Comparison of ENCODE assay signal across 8 cellular contexts in the genomic region with DNA sequence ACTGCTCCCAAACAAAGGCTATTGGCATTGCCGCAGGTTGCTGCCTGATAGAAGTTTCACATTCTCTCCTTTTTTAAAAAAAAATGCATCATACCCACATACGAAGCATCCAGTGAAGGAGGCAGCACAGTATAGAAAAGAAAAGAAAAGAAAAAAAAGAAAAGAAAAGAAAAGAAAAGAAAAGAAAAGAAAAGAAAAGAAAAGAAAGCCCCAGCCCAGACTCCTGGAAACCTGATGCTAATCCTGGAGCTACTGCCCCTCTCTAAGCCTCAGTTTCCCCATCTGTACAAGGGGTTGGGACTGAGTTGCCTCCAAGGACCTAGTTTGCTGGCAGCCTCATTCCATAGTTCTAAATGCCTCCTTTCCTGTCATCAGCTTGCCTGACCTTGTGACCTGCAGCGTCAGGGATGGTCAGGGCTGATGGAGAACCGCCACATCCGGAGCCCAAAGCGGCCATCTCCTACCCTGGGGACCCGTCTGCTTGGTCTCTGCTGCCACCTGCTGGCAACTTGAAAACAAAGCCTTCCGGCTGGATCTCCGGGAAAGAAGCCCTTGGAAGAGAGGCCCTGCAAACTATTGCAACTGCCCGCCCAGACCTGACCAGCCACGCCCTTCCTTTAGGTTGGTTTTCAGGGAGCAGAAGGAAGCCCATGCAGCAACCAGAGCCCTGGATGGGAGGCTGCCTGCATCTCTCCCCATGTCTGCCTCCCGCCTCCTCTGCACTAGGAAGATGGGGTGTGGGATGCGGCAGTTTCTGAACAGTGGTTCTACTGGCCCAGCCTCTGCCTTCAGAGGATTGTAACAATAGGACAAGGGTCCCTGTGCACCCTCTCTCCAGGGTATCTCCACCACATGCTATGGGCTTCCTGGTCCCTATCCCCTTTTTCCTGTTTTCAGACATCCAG. TPM values are rescaled to one million over a fixed set of nuclear protein-coding genes. Genes with fewer than 3 reads are reported as not detected.
DNase-seq lines count a peak whose midpoint lies in the region; ATAC-seq and TF ChIP-seq lines count a peak whose summit lies in the region.

No MANE protein-coding gene starts in this region.

- peaks cover 2 to 14% of the 10 kb centered on the region in 2 donors for H3K27me3 Mint-ChIP-seq in CD4-positive, alpha-beta memory T cell
- H3K27me3 Mint-ChIP-seq in natural killer cell treated with Interleukin-12 subunit alpha and Interleukin-12 subunit beta and Interleukin-15 and Interleukin-18, amount 100 ng/mL, for 72 hours, result peaks cover 21 to 25% of the 10 kb centered on the region in 2 donors

- no peak overlapping the region for H3K4me3 ChIP-seq in CD4-positive, alpha-beta memory T cell (ENCODE audit: low read length in 2 of 2)
- no peak overlapping the region for H3K4me3 ChIP-seq in esophagus squamous epithelium

- WGBS in esophagus squamous epithelium, 2 donors, result 28 to 38% methylated on average over 7 to 13 of the region's 13 CpGs

- H3K27ac Mint-ChIP-seq in CD4-positive, alpha-beta memory T cell, result peak overlapping the region in 1 of 7 donors; percentile 42
- H3K27ac Mint-ChIP-seq in natural killer cell treated with Interleukin-12 subunit alpha and Interleukin-12 subunit beta and Interleukin-15 and Interleukin-18, amount 100 ng/mL, for 72 hours, result no peak overlapping the region

- no peaks in the 10 kb centered on the region for H3K9me3 ChIP-seq in CD4-positive, alpha-beta memory T cell (ENCODE audit: control insufficient read depth in 1 of 2, low read length in 2 of 2)
- H3K9me3 ChIP-seq in esophagus squamous epithelium, result no peaks in the 10 kb centered on the region

- peak; percentile 80 to 88 for ATAC-seq in natural killer cell treated with Interleukin-12 subunit alpha and Interleukin-12 subunit beta and Interleukin-15 and Interleukin-18, amount 100 ng/mL, for 72 hours
- ATAC-seq in HG03139 (IDR thresholded peaks at IDR 0.05; ENCODE audit: unreplicated experiment), result no peak

- peak; percentile 24 to 84 (median 80) for TF ChIP-seq CTCF in esophagus squamous epithelium (IDR thresholded peaks at IDR 0.05)

- H3K27ac ChIP-seq in CD4-positive, alpha-beta memory T cell (ENCODE audit: low read depth, low read length), result no peak overlapping the region
- no peak overlapping the region for H3K27ac ChIP-seq in esophagus squamous epithelium

- intact Hi-C loops in CD4-positive, alpha-beta memory T cell (cut with micrococcal nuclease), result loop anchor here (1.0 to 10.0 kb wide), 4 partner anchors 717 to 983 kb away; a partner anchor contains a TSS
- intact Hi-C loops in esophagus squamous epithelium (cut with DNase I), result loop anchor here (5.0 kb wide), 1 partner anchor 835 kb away; no protein-coding TSS in a partner anchor

- CTCF ChIA-PET in CD4-positive, alpha-beta memory T cell (lab: Charles Lee; ENCODE audit: partially characterized antibody), result interaction anchor here (0.7 to 3.9 kb wide), 8 partner anchors 9 to 838 kb away, joined by 3 to 28 read pairs (median 4); a partner anchor contains a TSS

- peaks cover 4% of the 10 kb centered on the region for H3K27me3 ChIP-seq in CD4-positive, alpha-beta memory T cell (ENCODE audit: insufficient read depth, low read length)
- peaks cover 0 to 58% (median 0%) of the 10 kb centered on the region in 4 donors for H3K27me3 ChIP-seq in esophagus squamous epithelium

- H3K36me3 ChIP-seq in CD4-positive, alpha-beta memory T cell (ENCODE audit: insufficient read depth, low read length), result no peaks in the 10 kb centered on the region
- no peaks in the 10 kb centered on the region for H3K36me3 ChIP-seq in esophagus squamous epithelium

- no peaks in the 10 kb centered on the region for H3K9me3 Mint-ChIP-seq in CD4-positive, alpha-beta memory T cell
- H3K9me3 Mint-ChIP-seq in natural killer cell treated with Interleukin-12 subunit alpha and Interleukin-12 subunit beta and Interleukin-15 and Interleukin-18, amount 100 ng/mL, for 72 hours, result no peaks in the 10 kb centered on the region

- no peak overlapping the region for H3K4me3 Mint-ChIP-seq in CD4-positive, alpha-beta memory T cell
- H3K4me3 Mint-ChIP-seq in natural killer cell treated with Interleukin-12 subunit alpha and Interleukin-12 subunit beta and Interleukin-15 and Interleukin-18, amount 100 ng/mL, for 72 hours, result no peak overlapping the region

- no peak for TF ChIP-seq POLR2A in esophagus squamous epithelium (IDR thresholded peaks at IDR 0.05)

- no peaks in the 10 kb centered on the region for H3K36me3 Mint-ChIP-seq in CD4-positive, alpha-beta memory T cell
- no peaks in the 10 kb centered on the region for H3K36me3 Mint-ChIP-seq in natural killer cell treated with Interleukin-12 subunit alpha and Interleukin-12 subunit beta and Interleukin-15 and Interleukin-18, amount 100 ng/mL, for 72 hours

- H3K4me1 Mint-ChIP-seq in CD4-positive, alpha-beta memory T cell, result peaks cover 2 to 11% (median 7%) of the 10 kb centered on the region in 4 donors
- peaks cover 1 to 4% of the 10 kb centered on the region in 2 donors for H3K4me1 Mint-ChIP-seq in natural killer cell treated with Interleukin-12 subunit alpha and Interleukin-12 subunit beta and Interleukin-15 and Interleukin-18, amount 100 ng/mL, for 72 hours (ENCODE audit: low read depth in 2 of 2)

- POLR2A ChIA-PET in CD4-positive, alpha-beta memory T cell (lab: Charles Lee; ENCODE audit: partially characterized antibody), result interaction anchor here (1.1 to 1.7 kb wide), 2 partner anchors 830 to 834 kb away, joined by 4 to 11 read pairs; no protein-coding TSS in a partner anchor

- peak; percentile 53 to 62 (median 57) for DNase-seq in CD4-positive, alpha-beta memory T cell
- peak; percentile 49 for DNase-seq in HS-5 (ENCODE audit: low read depth)
- DNase-seq in OCI-M1 (lab: John Stamatoyannopoulos, UW), result peak; percentile 92
- peak; percentile 69 for DNase-seq in activated T-cell treated with anti-CD3 and anti-CD28 coated beads for 24 hours (ENCODE audit: low read depth)
- peak; percentile 10 for DNase-seq in esophagus squamous epithelium (lab: John Stamatoyannopoulos, UW)
- DNase-seq in natural killer cell treated with Interleukin-12 subunit alpha and Interleukin-12 subunit beta and Interleukin-15 and Interleukin-18, amount 100 ng/mL, for 72 hours (ENCODE audit: low spot score), result peak; percentile 87
- DNase-seq in stimulated activated naive CD4-positive, alpha-beta T cell (lab: John Stamatoyannopoulos, UW), result peak; percentile 18 to 70 (median 51)

- peaks cover 7% of the 10 kb centered on the region for H3K4me1 ChIP-seq in CD4-positive, alpha-beta memory T cell (ENCODE audit: insufficient read depth, low read length)
- H3K4me1 ChIP-seq in esophagus squamous epithelium, result peaks cover 0 to 6% (median 0%) of the 10 kb centered on the region in 3 donors

RNA-seq across cellular contexts. Expression of a gene that starts 13.0 kb away (rescaled TPM):
- total RNA-seq in CD4-positive, alpha-beta memory T cell, result not detected
- not detected for polyA plus RNA-seq in CD4-positive, alpha-beta memory T cell
- total RNA-seq in esophagus squamous epithelium, result not detected
- not detected for total RNA-seq in natural killer cell treated with Interleukin-12 subunit alpha and Interleukin-12 subunit beta and Interleukin-15 and Interleukin-18, amount 100 ng/mL, for 72 hours

RNA-seq across cellular contexts. Expression of a gene that starts 22.3 kb away (rescaled TPM):
- not detected for total RNA-seq in CD4-positive, alpha-beta memory T cell
- not detected for polyA plus RNA-seq in CD4-positive, alpha-beta memory T cell
- total RNA-seq in esophagus squamous epithelium, result 1 to 10 TPM; 3.6 to 7.2 (median 5.2) TPM
- 1 to 10 TPM; 3.9 to 9.2 TPM for total RNA-seq in natural killer cell treated with Interleukin-12 subunit alpha and Interleukin-12 subunit beta and Interleukin-15 and Interleukin-18, amount 100 ng/mL, for 72 hours

Comparison
In these comparisons a context has a peak if more than half of its experiments do, and no peak if none do; other contexts are left out.
1. DNase-seq: peak in every context shown above with its lines; median percentile 92 in OCI-M1; 87 in natural killer cell treated with Interleukin-12 subunit alpha and Interleukin-12 subunit beta and Interleukin-15 and Interleukin-18, amount 100 ng/mL, for 72 hours; 69 in activated T-cell treated with anti-CD3 and anti-CD28 coated beads for 24 hours; 57 in CD4-positive, alpha-beta memory T cell; 51 in stimulated activated naive CD4-positive, alpha-beta T cell; 49 in HS-5; 10 in esophagus squamous epithelium.
2. RNA of a gene that starts 22.3 kb away (total RNA-seq): 3.9 to 9.2 TPM in natural killer cell treated with Interleukin-12 subunit alpha and Interleukin-12 subunit beta and Interleukin-15 and Interleukin-18, amount 100 ng/mL, for 72 hours and 3.6 to 7.2 TPM in esophagus squamous epithelium; not detected in CD4-positive, alpha-beta memory T cell; every median in the first group is over 4 times any median in the second.